ENCODE assay signal across 26 cellular contexts in genomic region chr1:245197121-245197520, GRCh38.
"Had no signal": no experiment of that assay in that cellular context is flagged by ENCODE, and none has a peak within 500 bp of the region (broad histone marks: within the 10 kb centered on the region; RNA-seq: fewer than 3 reads in every experiment).

No MANE protein-coding gene starts in this region.

- H3K9me3 ChIP-seq: colonic mucosa, esophagus squamous epithelium, gastrocnemius medialis, heart left ventricle, sigmoid colon, testis, vagina had no signal

- H3K4me3 Mint-ChIP-seq: activated B cell treated with CpG ODN at 0.5 μM for 24 hours; activated CD4-positive, alpha-beta T cell treated with anti-CD3 and anti-CD28 coated beads for 36 hours; activated naive CD8-positive, alpha-beta T cell; activated T-cell treated with anti-CD3 and anti-CD28 coated beads, Interleukin-2, amount 50 U/mL, for 4 hours; central memory CD8-positive, alpha-beta T cell; endodermal cell; naive B cell; neural crest cell; type B pancreatic cell had no signal

- ATAC-seq: activated CD4-positive, alpha-beta T cell treated with anti-CD3 and anti-CD28 coated beads for 36 hours; activated T-cell treated with anti-CD3 and anti-CD28 coated beads, Interleukin-2, amount 50 U/mL, for 4 hours; gastrocnemius medialis; left lobe of liver had no signal

- H3K4me3 ChIP-seq: colonic mucosa, esophagus squamous epithelium, gastrocnemius medialis, heart left ventricle, lung, testis, vagina had no signal

- H3K9me3 Mint-ChIP-seq: activated B cell treated with CpG ODN at 0.5 μM for 24 hours; activated T-cell treated with anti-CD3 and anti-CD28 coated beads, Interleukin-2, amount 50 U/mL, for 4 hours; activated T-helper 2 cell treated with anti-CD3 and anti-CD28 coated beads, Interferon-gamma antibody, Interleukin-2, Interleukin-4, amounts not matched to agents 10 μg/mL and 5 μg/mL and 100 μg/mL, durations not matched to agents 14 hours and 24 hours and 36 hours; central memory CD8-positive, alpha-beta T cell; neural crest cell; type B pancreatic cell had no signal

- H3K36me3 ChIP-seq: colonic mucosa, esophagus squamous epithelium, gastrocnemius medialis, heart left ventricle, sigmoid colon, vagina had no signal

- H3K4me1 ChIP-seq: colonic mucosa, esophagus squamous epithelium, gastrocnemius medialis, testis, vagina had no signal

- H3K36me3 Mint-ChIP-seq: activated naive CD8-positive, alpha-beta T cell; naive B cell had no signal

- H3K27me3 ChIP-seq: colonic mucosa, esophagus squamous epithelium, sigmoid colon, testis, vagina had no signal

- DNase-seq: activated B cell treated with CpG ODN at 0.5 μM for 24 hours; activated CD4-positive, alpha-beta T cell treated with anti-CD3 and anti-CD28 coated beads for 36 hours; activated CD4-positive, alpha-beta T cell treated with anti-CD3 and anti-CD28 coated beads, Interleukin-2, amount 50 U/mL, for 4 hours; activated CD8-positive, alpha-beta memory T cell treated with anti-CD3 and anti-CD28 coated beads for 24 hours; activated CD8-positive, alpha-beta memory T cell treated with anti-CD3 and anti-CD28 coated beads, Interleukin-2, amount 50 U/mL, for 4 hours; activated naive CD4-positive, alpha-beta T cell; activated T-cell treated with anti-CD3 and anti-CD28 coated beads, Interleukin-2, amount 50 U/mL, for 4 hours; colonic mucosa; endodermal cell; esophagus squamous epithelium; gastrocnemius medialis; heart left ventricle; naive B cell; sigmoid colon; stimulated activated CD4-positive, alpha-beta T cell treated with anti-CD3 and anti-CD28 coated beads, Interleukin-4, amount 100 ng/mL, for 1 hour; stimulated activated naive CD4-positive, alpha-beta T cell; T1000; testis had no signal

- H3K27ac ChIP-seq: colonic mucosa, esophagus squamous epithelium, gastrocnemius medialis, heart left ventricle, testis, vagina had no signal

- H3K27ac Mint-ChIP-seq: activated B cell treated with CpG ODN at 0.5 μM for 24 hours; activated CD4-positive, alpha-beta T cell treated with anti-CD3 and anti-CD28 coated beads for 36 hours; activated naive CD8-positive, alpha-beta T cell; activated T-helper 2 cell treated with anti-CD3 and anti-CD28 coated beads, Interferon-gamma antibody, Interleukin-2, Interleukin-4, amounts not matched to agents 10 μg/mL and 5 μg/mL and 100 μg/mL, durations not matched to agents 14 hours and 24 hours and 36 hours; endodermal cell; type B pancreatic cell had no signal

- H3K4me1 Mint-ChIP-seq: activated B cell treated with CpG ODN at 0.5 μM for 24 hours; activated CD4-positive, alpha-beta T cell treated with anti-CD3 and anti-CD28 coated beads for 36 hours; central memory CD8-positive, alpha-beta T cell had no signal
